ENCODE assay signal across 14 cellular contexts in genomic region chr2:132676999-132677398, GRCh38. TPM values are rescaled to one million over a fixed set of nuclear protein-coding genes. Genes with fewer than 3 reads are reported as not detected.
A peak's percentile ranks its signal among the peaks of the same experiment; 100 is the strongest.
DNase-seq lines count a peak whose midpoint lies in the region; ATAC-seq and TF ChIP-seq lines count a peak whose summit lies in the region.
"Had no signal": no experiment of that assay in that cellular context is flagged by ENCODE, and none has a peak within 500 bp of the region (broad histone marks: within the 10 kb centered on the region; RNA-seq: fewer than 3 reads in every experiment).

No MANE protein-coding gene starts in this region.

- no peak for DNase-seq in Caco-2
- DNase-seq in HT-29 (ENCODE audit: low spot score): peak; percentile 15
- DNase-seq in RWPE2 (ENCODE audit: low spot score): no peak
- no peak for DNase-seq in foreskin keratinocyte
- DNase-seq in hippocampal formation (lab: John Stamatoyannopoulos, UW): no peak
- no peak for DNase-seq in activated T-helper 2 cell treated with anti-CD3 and anti-CD28 coated beads, Interferon-gamma antibody, Interleukin-2, Interleukin-4, amounts not matched to agents 10 μg/mL and 5 μg/mL and 100 μg/mL, durations not matched to agents 14 hours and 24 hours and 36 hours (ENCODE audit: low spot score)
- DNase-seq: activated B cell treated with CpG ODN at 0.5 μM for 24 hours, mesenchymal stem cell, NCI-H510A treated with DMSO at 0.1 percent for 48 hours, nucleus accumbens had no signal

- no peak overlapping the region for H3K27ac ChIP-seq in RWPE2 (ENCODE audit: poor library complexity, severe bottlenecking)
- H3K27ac ChIP-seq in foreskin keratinocyte: no peak overlapping the region
- H3K27ac ChIP-seq: skin epidermis had no signal

- CTCF ChIA-PET in Caco-2 (lab: Charles Lee): interaction anchor here (0.9 to 1.0 kb wide), 3 partner anchors 130 to 494 kb away, joined by 3 to 5 read pairs (median 4); no protein-coding TSS in a partner anchor

- no peaks in the 10 kb centered on the region for H3K36me3 ChIP-seq in Caco-2 (ENCODE audit: control insufficient read depth, insufficient read depth, low read length)
- no peaks in the 10 kb centered on the region for H3K36me3 ChIP-seq in RWPE2 (ENCODE audit: low read depth)
- H3K36me3 ChIP-seq: SJSA1 had no signal

- peak; percentile 7 to 27 for TF ChIP-seq CTCF in Caco-2 (IDR thresholded peaks at IDR 0.05; ENCODE audit: insufficient read depth in 1 of 2, low read depth in 1 of 2, low read length in 1 of 2, severe bottlenecking in 1 of 2, unreplicated experiment in 1 of 2)
- TF ChIP-seq CTCF in RWPE2 (IDR thresholded peaks at IDR 0.05; ENCODE audit: poor library complexity, severe bottlenecking): peak; percentile 28
- peak; percentile 49 for TF ChIP-seq CTCF in foreskin keratinocyte (conservative IDR thresholded peaks at IDR 0.05)

- H3K4me3 ChIP-seq in Caco-2 (ENCODE audit: low read depth, low read length): no peak overlapping the region
- H3K4me3 ChIP-seq in RWPE2 (ENCODE audit: severe bottlenecking): no peak overlapping the region
- H3K4me3 ChIP-seq: SJSA1, skin epidermis had no signal

- H3K4me3 Mint-ChIP-seq in Caco-2 (ENCODE audit: unreplicated experiment): no peak overlapping the region
- H3K4me3 Mint-ChIP-seq in activated T-helper 2 cell treated with anti-CD3 and anti-CD28 coated beads, Interferon-gamma antibody, Interleukin-2, Interleukin-4, amounts not matched to agents 10 μg/mL and 5 μg/mL and 100 μg/mL, durations not matched to agents 14 hours and 24 hours and 36 hours (ENCODE audit: low read depth): no peak overlapping the region
- H3K4me3 Mint-ChIP-seq: activated B cell treated with CpG ODN at 0.5 μM for 24 hours had no signal

- H3K27me3 ChIP-seq in Caco-2 (replicated peaks; ENCODE audit: control insufficient read depth, insufficient read depth, low read length) (no peaks in the 10 kb centered on the region), RWPE2 (ENCODE audit: insufficient read depth, poor library complexity, severe bottlenecking) (peaks cover 6% of the 10 kb centered on the region), foreskin keratinocyte (peaks cover 7% of the 10 kb centered on the region)
- H3K27me3 ChIP-seq: SJSA1 had no signal

- POLR2A ChIA-PET in Caco-2 (lab: Charles Lee): no interaction called here

- no TSS peak for BruUV-seq in Caco-2 (replicated peaks; lab: Mats Ljungman, UMichigan)

- H3K27me3 Mint-ChIP-seq in Caco-2 (ENCODE audit: insufficient read depth, unreplicated experiment): peaks cover 5% of the 10 kb centered on the region
- H3K27me3 Mint-ChIP-seq in activated T-helper 2 cell treated with anti-CD3 and anti-CD28 coated beads, Interferon-gamma antibody, Interleukin-2, Interleukin-4, amounts not matched to agents 10 μg/mL and 5 μg/mL and 100 μg/mL, durations not matched to agents 14 hours and 24 hours and 36 hours (ENCODE audit: low read depth): peaks cover 2% of the 10 kb centered on the region

- H3K4me1 Mint-ChIP-seq in Caco-2 (ENCODE audit: low read depth, unreplicated experiment): no peaks in the 10 kb centered on the region
- H3K4me1 Mint-ChIP-seq in activated T-helper 2 cell treated with anti-CD3 and anti-CD28 coated beads, Interferon-gamma antibody, Interleukin-2, Interleukin-4, amounts not matched to agents 10 μg/mL and 5 μg/mL and 100 μg/mL, durations not matched to agents 14 hours and 24 hours and 36 hours (ENCODE audit: low read depth): no peaks in the 10 kb centered on the region
- H3K4me1 Mint-ChIP-seq: activated B cell treated with CpG ODN at 0.5 μM for 24 hours had no signal

- H3K36me3 Mint-ChIP-seq in Caco-2 (ENCODE audit: insufficient read depth, unreplicated experiment): no peaks in the 10 kb centered on the region
- H3K36me3 Mint-ChIP-seq in activated T-helper 2 cell treated with anti-CD3 and anti-CD28 coated beads, Interferon-gamma antibody, Interleukin-2, Interleukin-4, amounts not matched to agents 10 μg/mL and 5 μg/mL and 100 μg/mL, durations not matched to agents 14 hours and 24 hours and 36 hours (ENCODE audit: low read depth): no peaks in the 10 kb centered on the region

- H3K9me3 Mint-ChIP-seq in Caco-2 (ENCODE audit: unreplicated experiment): no peaks in the 10 kb centered on the region
- H3K9me3 Mint-ChIP-seq in activated T-helper 2 cell treated with anti-CD3 and anti-CD28 coated beads, Interferon-gamma antibody, Interleukin-2, Interleukin-4, amounts not matched to agents 10 μg/mL and 5 μg/mL and 100 μg/mL, durations not matched to agents 14 hours and 24 hours and 36 hours: no peaks in the 10 kb centered on the region
- H3K9me3 Mint-ChIP-seq: activated B cell treated with CpG ODN at 0.5 μM for 24 hours had no signal

- H3K9me3 ChIP-seq in Caco-2: no peaks in the 10 kb centered on the region
- no peaks in the 10 kb centered on the region for H3K9me3 ChIP-seq in RWPE2 (ENCODE audit: severe bottlenecking)
- H3K9me3 ChIP-seq: SJSA1 had no signal

- intact Hi-C loops in Caco-2 (cut with micrococcal nuclease; ENCODE audit: unreplicated experiment): loop anchor here (1.0 to 10.0 kb wide), 2 partner anchors 118 to 176 kb away; no protein-coding TSS in a partner anchor
- intact Hi-C loops in activated T-helper 2 cell treated with anti-CD3 and anti-CD28 coated beads, Interferon-gamma antibody, Interleukin-2, Interleukin-4, amounts not matched to agents 10 μg/mL and 5 μg/mL and 100 μg/mL, durations not matched to agents 14 hours and 24 hours and 36 hours (cut with micrococcal nuclease): loop anchor here (10.0 kb wide), 1 partner anchor 498 kb away; no protein-coding TSS in a partner anchor

- ATAC-seq in RWPE2 (ENCODE audit: low read depth) (no peak), foreskin keratinocyte (no peak), GM21825 (IDR thresholded peaks at IDR 0.05; ENCODE audit: unreplicated experiment) (no peak)
- ATAC-seq: activated naive CD4-positive, alpha-beta T cell treated with anti-CD3 and anti-CD28 coated beads, Interleukin-2, amount 50 U/mL, for 72 hours had no signal

- H3K27ac Mint-ChIP-seq in Caco-2 (ENCODE audit: unreplicated experiment): no peak overlapping the region
- no peak overlapping the region for H3K27ac Mint-ChIP-seq in activated T-helper 2 cell treated with anti-CD3 and anti-CD28 coated beads, Interferon-gamma antibody, Interleukin-2, Interleukin-4, amounts not matched to agents 10 μg/mL and 5 μg/mL and 100 μg/mL, durations not matched to agents 14 hours and 24 hours and 36 hours
- H3K27ac Mint-ChIP-seq: activated B cell treated with CpG ODN at 0.5 μM for 24 hours; activated naive CD4-positive, alpha-beta T cell treated with anti-CD3 and anti-CD28 coated beads, Interleukin-2, amount 50 U/mL, for 72 hours had no signal

- peaks cover 8% of the 10 kb centered on the region; the same call in 1 of the 2 replicates for H3K4me1 ChIP-seq in Caco-2
- no peaks in the 10 kb centered on the region for H3K4me1 ChIP-seq in RWPE2 (ENCODE audit: insufficient read depth, poor library complexity, severe bottlenecking)
- H3K4me1 ChIP-seq in foreskin keratinocyte: peaks cover 1% of the 10 kb centered on the region

RNA-seq across cellular contexts. Expression of gene LYPD1, which starts 7.0 kb away (rescaled TPM):
- total RNA-seq in Caco-2 (2022) (15.8 and 18.2 TPM in 2 replicates), foreskin keratinocyte (not detected in 2 replicates)
- not detected in 2 replicates for total RNA-seq in HT-29 (2014; rRNA removed; shearing (Covaris generic))
- polyA plus RNA-seq in foreskin keratinocyte: 0.03 TPM in 1 of 2 replicates, not detected in the other
- total RNA-seq in activated T-helper 2 cell treated with anti-CD3 and anti-CD28 coated beads, Interferon-gamma antibody, Interleukin-2, Interleukin-4, amounts not matched to agents 10 μg/mL and 5 μg/mL and 100 μg/mL, durations not matched to agents 14 hours and 24 hours and 36 hours: not detected in 2 replicates
- total RNA-seq: activated B cell treated with CpG ODN at 0.5 μM for 24 hours; activated naive CD4-positive, alpha-beta T cell treated with anti-CD3 and anti-CD28 coated beads, Interleukin-2, amount 50 U/mL, for 72 hours had no signal

Comparison
In these comparisons a context has a peak if more than half of its experiments do, and no peak if none do; other contexts are left out.
1. RNA of gene LYPD1, which starts 7.0 kb away (total RNA-seq): 15.8 to 18.2 TPM in Caco-2; not detected in HT-29, not detected in foreskin keratinocyte and not detected in activated T-helper 2 cell treated with anti-CD3 and anti-CD28 coated beads, Interferon-gamma antibody, Interleukin-2, Interleukin-4, amounts not matched to agents 10 μg/mL and 5 μg/mL and 100 μg/mL, durations not matched to agents 14 hours and 24 hours and 36 hours; every median in the first group is over 10 times any median in the second.
2. Peak in every context shown above with its lines, with median percentiles within 50 percentile points of each other: CTCF ChIP-seq.